15 cellular contexts compared by ENCODE assay signal in genomic region chr5:59064256-59064655, GRCh38.
DNase-seq lines count a peak whose midpoint lies in the region; ATAC-seq and TF ChIP-seq lines count a peak whose summit lies in the region.
"Had no signal": no experiment of that assay in that cellular context is flagged by ENCODE, and none has a peak within 500 bp of the region (broad histone marks: within the 10 kb centered on the region; RNA-seq: fewer than 3 reads in every experiment).

No MANE protein-coding gene starts in this region.

- DNase-seq in mesenchymal stem cell (no peak), gastrocnemius medialis (no peak), tibial artery (no peak)
- DNase-seq: AML-193; Caco-2; CD8-positive, alpha-beta memory T cell; DND-41; GDM1; GOT3; H9 had no signal

- peak overlapping the region in 1 of 2 experiments; percentile 54 for H3K18ac ChIP-seq in mesenchymal stem cell (ENCODE audit: low read depth in 1 of 2, low read length in 2 of 2)

- no peaks in the 10 kb centered on the region for H3K9me3 ChIP-seq in mesenchymal stem cell (ENCODE audit: control insufficient read depth, low read length)
- no peaks in the 10 kb centered on the region for H3K9me3 ChIP-seq in gastrocnemius medialis
- no peaks in the 10 kb centered on the region for H3K9me3 ChIP-seq in tibial artery
- H3K9me3 ChIP-seq: BLaER1, Caco-2 had no signal

- no peak overlapping the region for H4K8ac ChIP-seq in mesenchymal stem cell (ENCODE audit: low read length)

- H3K27ac ChIP-seq in ACC112 (ENCODE audit: low read depth, low read length): peak overlapping the region; percentile 95
- H3K27ac ChIP-seq in KMS-11: no peak overlapping the region
- H3K27ac ChIP-seq in mesenchymal stem cell (ENCODE audit: low read length, poor library complexity, severe bottlenecking): no peak overlapping the region
- peak overlapping the region; percentile 4 to 62 (median 34) for H3K27ac ChIP-seq in gastrocnemius medialis
- no peak overlapping the region for H3K27ac ChIP-seq in tibial artery
- H3K27ac ChIP-seq: BLaER1 had no signal

- TF ChIP-seq POLR2A in gastrocnemius medialis (IDR thresholded peaks at IDR 0.05): no peak

- H3K23ac ChIP-seq in mesenchymal stem cell (ENCODE audit: low read length in 2 of 2): no peak overlapping the region

- H3K9ac ChIP-seq in KMS-11 (no peak overlapping the region), mesenchymal stem cell (ENCODE audit: low read length) (peak overlapping the region; percentile 4)
- H3K9ac ChIP-seq: BLaER1 had no signal

- H3K36me3 ChIP-seq in ACC112 (ENCODE audit: insufficient read depth, low read length): no peaks in the 10 kb centered on the region
- no peaks in the 10 kb centered on the region for H3K36me3 ChIP-seq in KMS-11 (ENCODE audit: insufficient read depth)
- H3K36me3 ChIP-seq in mesenchymal stem cell (ENCODE audit: control insufficient read depth in 1 of 2, insufficient read depth in 2 of 2, low read depth in 1 of 2, low read length in 2 of 2): no peaks in the 10 kb centered on the region
- no peaks in the 10 kb centered on the region for H3K36me3 ChIP-seq in gastrocnemius medialis
- no peaks in the 10 kb centered on the region for H3K36me3 ChIP-seq in tibial artery
- H3K36me3 ChIP-seq: BLaER1 had no signal

- H3K27me3 ChIP-seq in ACC112 (ENCODE audit: insufficient read depth, low read length) (no peaks in the 10 kb centered on the region), KMS-11 (ENCODE audit: insufficient read depth, low read depth) (no peaks in the 10 kb centered on the region), mesenchymal stem cell (ENCODE audit: control insufficient read depth in 1 of 2, insufficient read depth in 1 of 2, low read length in 2 of 2) (no peaks in the 10 kb centered on the region), gastrocnemius medialis (no peaks in the 10 kb centered on the region), tibial artery (no peaks in the 10 kb centered on the region)
- H3K27me3 ChIP-seq: BLaER1 had no signal

- no peak overlapping the region for H3K4ac ChIP-seq in mesenchymal stem cell (ENCODE audit: low read depth in 1 of 2, low read length in 2 of 2)

- H3K4me2 ChIP-seq in KMS-11: peak overlapping the region; percentile 58
- no peak overlapping the region for H3K4me2 ChIP-seq in mesenchymal stem cell (ENCODE audit: low read length, poor library complexity, severe bottlenecking)

- H3K4me1 ChIP-seq in ACC112 (ENCODE audit: control insufficient read depth, insufficient read depth, low read length, unreplicated experiment) (peaks cover 73% of the 10 kb centered on the region), KMS-11 (ENCODE audit: low read depth, poor library complexity, severe bottlenecking) (peaks cover 72% of the 10 kb centered on the region), mesenchymal stem cell (ENCODE audit: control insufficient read depth, insufficient read depth, low read depth, low read length) (no peaks in the 10 kb centered on the region), gastrocnemius medialis (peaks cover 15% of the 10 kb centered on the region in 2 donors), tibial artery (peaks cover 0 to 24% (median 7%) of the 10 kb centered on the region in 4 donors)

- WGBS in mesenchymal stem cell: 100% methylated on average over 1 of the region's 2 CpGs

- ATAC-seq in gastrocnemius medialis (no peak), GM21723 (IDR thresholded peaks at IDR 0.05; ENCODE audit: unreplicated experiment) (no peak), HG03378 (IDR thresholded peaks at IDR 0.05; ENCODE audit: unreplicated experiment) (no peak)

- TF ChIP-seq CTCF in KMS-11 (conservative IDR thresholded peaks at IDR 0.05; ENCODE audit: low read depth, low read length) (no peak), gastrocnemius medialis (IDR thresholded peaks at IDR 0.05 in 4 of 5, conservative IDR thresholded peaks at IDR 0.05 in 1 of 5) (no peak), tibial artery (IDR thresholded peaks at IDR 0.05) (no peak)

- H2AK5ac ChIP-seq in mesenchymal stem cell (ENCODE audit: low read length, severe bottlenecking): no peak overlapping the region

- H3K79me2 ChIP-seq in ACC112 (ENCODE audit: control insufficient read depth, insufficient read depth, low read length, unreplicated experiment): no peaks in the 10 kb centered on the region
- H3K79me2 ChIP-seq in KMS-11 (ENCODE audit: insufficient read depth, low read depth): no peaks in the 10 kb centered on the region

- no peak overlapping the region for H2BK5ac ChIP-seq in mesenchymal stem cell (ENCODE audit: low read depth, low read length, poor library complexity, severe bottlenecking)

- no peak overlapping the region for H2BK120ac ChIP-seq in mesenchymal stem cell (ENCODE audit: low read depth, low read length)

- H3K4me3 ChIP-seq in ACC112 (ENCODE audit: low read depth, low read length): peak overlapping the region; percentile 39; the same call in 1 of the 2 replicates
- no peak overlapping the region for H3K4me3 ChIP-seq in KMS-11 (IDR thresholded peaks at IDR 0.05; ENCODE audit: insufficient read depth, low read depth, low read length)
- H3K4me3 ChIP-seq in mesenchymal stem cell (ENCODE audit: insufficient read depth in 1 of 2, low read depth in 1 of 2, low read length in 2 of 2): no peak overlapping the region
- H3K4me3 ChIP-seq in gastrocnemius medialis: no peak overlapping the region
- no peak overlapping the region for H3K4me3 ChIP-seq in tibial artery
- H3K4me3 ChIP-seq: BLaER1 had no signal

- intact Hi-C loops in gastrocnemius medialis (cut with DNase I; ENCODE audit: low total_unique reads): no loop called here
- intact Hi-C loops in tibial artery (cut with DNase I; ENCODE audit: low total_unique reads): no loop called here

- no peak overlapping the region for H4K91ac ChIP-seq in mesenchymal stem cell (ENCODE audit: low read length)

- H2BK12ac ChIP-seq in mesenchymal stem cell (ENCODE audit: low read length in 2 of 2): no peak overlapping the region

- H2BK15ac ChIP-seq in mesenchymal stem cell (ENCODE audit: low read depth, poor library complexity, severe bottlenecking): no peak overlapping the region

- H3K79me1 ChIP-seq in mesenchymal stem cell (replicated peaks; ENCODE audit: low read length, poor library complexity, severe bottlenecking): no peaks in the 10 kb centered on the region

- H4K20me1 ChIP-seq in KMS-11 (ENCODE audit: insufficient read depth): no peaks in the 10 kb centered on the region
- H4K20me1 ChIP-seq: BLaER1 had no signal

- no peak overlapping the region for H2AFZ ChIP-seq in ACC112 (ENCODE audit: low read length, unreplicated experiment)
- H2AFZ ChIP-seq in KMS-11 (ENCODE audit: low read depth): no peak overlapping the region
- H2AFZ ChIP-seq in mesenchymal stem cell (ENCODE audit: low read depth, low read length): no peak overlapping the region

- in situ Hi-C loops in gastrocnemius medialis (cut with MboI; ENCODE audit: low sequenced_read_pairs in 4 of 4): no loop called here

- no peak overlapping the region for H3K14ac ChIP-seq in mesenchymal stem cell (ENCODE audit: low read length in 2 of 2)

Comparison
In these comparisons a context has a peak if more than half of its experiments do, and no peak if none do; other contexts are left out.
1. H3K27ac ChIP-seq: peak in ACC112 (single experiment) and gastrocnemius medialis (4 of 4); none in KMS-11 (single experiment), mesenchymal stem cell (single experiment) and tibial artery (0 of 2).